8 cellular contexts compared by ENCODE assay signal in genomic region chr6:109008537-109008950, GRCh38.
A peak's percentile ranks its signal among the peaks of the same experiment; 100 is the strongest.
DNase-seq lines count a peak whose midpoint lies in the region; ATAC-seq and TF ChIP-seq lines count a peak whose summit lies in the region.

No MANE protein-coding gene starts in this region.

- H3K4me1 ChIP-seq in ES-I3 (ENCODE audit: insufficient read depth, low read length) (no peaks in the 10 kb centered on the region), right atrium auricular region (peaks cover 0 to 54% of the 10 kb centered on the region in 2 donors), sigmoid colon (peaks cover 0 to 56% (median 44%) of the 10 kb centered on the region in 4 donors)

- H3K9me3 Mint-ChIP-seq in activated naive CD8-positive, alpha-beta T cell treated with anti-CD3 and anti-CD28 coated beads for 36 hours = no peaks in the 10 kb centered on the region

- H3K9me3 ChIP-seq in ES-I3 (ENCODE audit: control insufficient read depth, insufficient read depth, low read length) (no peaks in the 10 kb centered on the region), right atrium auricular region (no peaks in the 10 kb centered on the region), sigmoid colon (no peaks in the 10 kb centered on the region)

- peak overlapping the region; percentile 91 for H3K27ac Mint-ChIP-seq in activated naive CD8-positive, alpha-beta T cell treated with anti-CD3 and anti-CD28 coated beads for 36 hours

- H3K4me3 ChIP-seq in Jurkat, Clone E6-1 (ENCODE audit: low read length) = peak overlapping the region; percentile 83
- H3K4me3 ChIP-seq in right atrium auricular region = peak overlapping the region; percentile 89 to 90
- peak overlapping the region; percentile 93 to 98 (median 97) for H3K4me3 ChIP-seq in sigmoid colon

- H3K36me3 ChIP-seq in ES-I3 (ENCODE audit: insufficient read depth, low read length) (no peaks in the 10 kb centered on the region), right atrium auricular region (no peaks in the 10 kb centered on the region), sigmoid colon (no peaks in the 10 kb centered on the region)

- 2 to 11% methylated on average over 6 of the region's 6 CpGs for WGBS in sigmoid colon, 2 donors

- H3K9ac ChIP-seq in ES-I3 (ENCODE audit: low read depth, low read length) = peak overlapping the region; percentile 92

- H3K4me3 Mint-ChIP-seq in activated naive CD8-positive, alpha-beta T cell treated with anti-CD3 and anti-CD28 coated beads for 36 hours = peak overlapping the region; percentile 91

- TF ChIP-seq CTCF in right atrium auricular region (IDR thresholded peaks at IDR 0.05) (no peak), sigmoid colon (IDR thresholded peaks at IDR 0.05) (no peak)

- intact Hi-C loops in sigmoid colon (cut with DNase I) = loop anchor here (2.0 to 5.0 kb wide), 3 partner anchors 64 to 451 kb away; no protein-coding TSS in a partner anchor

- H3K27ac ChIP-seq in right atrium auricular region (peak overlapping the region; percentile 97), sigmoid colon (peak overlapping the region; percentile 92 to 98 (median 96))

- no peak for DNase-seq in Jurkat, Clone E6-1 (ENCODE audit: low read depth, low spot score)
- no peak for DNase-seq in activated naive CD8-positive, alpha-beta T cell treated with anti-CD3 and anti-CD28 coated beads for 36 hours
- DNase-seq in right atrium auricular region (ENCODE audit: low spot score) (no peak), sigmoid colon (no peak), NCI-H510A treated with DMSO at 0.1 percent for 48 hours (lab: John Stamatoyannopoulos, UW) (no peak), NCI-H1048 (lab: John Stamatoyannopoulos, UW) (no peak)

- H3K27me3 ChIP-seq in right atrium auricular region = no peaks in the 10 kb centered on the region
- no peaks in the 10 kb centered on the region for H3K27me3 ChIP-seq in sigmoid colon

- H3K27me3 Mint-ChIP-seq in activated naive CD8-positive, alpha-beta T cell treated with anti-CD3 and anti-CD28 coated beads for 36 hours = no peaks in the 10 kb centered on the region

- no peak for ATAC-seq in GM21515 (IDR thresholded peaks at IDR 0.05; ENCODE audit: unreplicated experiment)

- no peak for TF ChIP-seq POLR2A in sigmoid colon (IDR thresholded peaks at IDR 0.05)

- H3K36me3 Mint-ChIP-seq in activated naive CD8-positive, alpha-beta T cell treated with anti-CD3 and anti-CD28 coated beads for 36 hours = peaks cover 3% of the 10 kb centered on the region

- peaks cover 56% of the 10 kb centered on the region for H3K4me1 Mint-ChIP-seq in activated naive CD8-positive, alpha-beta T cell treated with anti-CD3 and anti-CD28 coated beads for 36 hours

- TF ChIP-seq EP300 in sigmoid colon (IDR thresholded peaks at IDR 0.05) = no peak
